In genomic region chr1:151790940-151791651, GRCh38 we compare ENCODE assay signal across 1 cellular context.
TF ChIP-seq lines count a peak whose summit lies in the region.

No MANE protein-coding gene starts in this region.

TF ChIP-seq in GM23338, 12 proteins besides CTCF, POLR2A, EP300 and RAD21:
- no peak for TF ChIP-seq ZNF462 (CRISPR knock-in tag; IDR thresholded peaks at IDR 0.05)
- no peak for TF ChIP-seq JUNB (IDR thresholded peaks at IDR 0.05; ENCODE audit: unreplicated experiment)
- no peak for TF ChIP-seq ETS1 (IDR thresholded peaks at IDR 0.05)
- no peak for TF ChIP-seq STAT1 (IDR thresholded peaks at IDR 0.05; ENCODE audit: unreplicated experiment)
